In genomic region chr10:118763202-118763988, GRCh38 we compare ENCODE assay signal across 15 cellular contexts. TPM values are rescaled to one million over a fixed set of nuclear protein-coding genes. Genes with fewer than 3 reads are reported as not detected.
A peak's percentile ranks its signal among the peaks of the same experiment; 100 is the strongest.
DNase-seq lines count a peak whose midpoint lies in the region; ATAC-seq lines count a peak whose summit lies in the region.
"Had no signal": no experiment of that assay in that cellular context is flagged by ENCODE, and none has a peak within 500 bp of the region (broad histone marks: within the 10 kb centered on the region; RNA-seq: fewer than 3 reads in every experiment).

No MANE protein-coding gene starts in this region.

- no peaks in the 10 kb centered on the region for H3K36me3 ChIP-seq in H7 (replicated peaks; ENCODE audit: control insufficient read depth, insufficient read depth, low read length)
- H3K36me3 ChIP-seq: breast epithelium, HAP-1 had no signal

- no peaks in the 10 kb centered on the region for H3K27me3 ChIP-seq in H7 (ENCODE audit: control insufficient read depth, insufficient read depth, low read length)
- H3K27me3 ChIP-seq: breast epithelium had no signal

- ATAC-seq in GM21529 (IDR thresholded peaks at IDR 0.05; ENCODE audit: unreplicated experiment) (no peak), HG03108 (IDR thresholded peaks at IDR 0.05; ENCODE audit: unreplicated experiment) (no peak)

- DNase-seq in DMS153 treated with DMSO at 0.1 percent for 48 hours (lab: John Stamatoyannopoulos, UW; ENCODE audit: unreplicated experiment) (peak; percentile 49), NCI-H187 treated with DMSO at 0.1 percent for 48 hours (lab: John Stamatoyannopoulos, UW) (peak; percentile 45), NCI-H748 treated with DMSO at 0.1 percent for 48 hours (lab: John Stamatoyannopoulos, UW) (peak; percentile 15), kidney tubule cell (ENCODE audit: low spot score) (peak; percentile 84), H4 (ENCODE audit: low spot score) (no peak), H7 (no peak)
- DNase-seq: activated CD4-positive, alpha-beta T cell treated with anti-CD3 and anti-CD28 coated beads, Interleukin-2, amount 10 ng/mL, durations not matched to agents 7 days and 5 days; foreskin melanocyte; mesenchymal stem cell; stimulated activated CD4-positive, alpha-beta T cell treated with anti-CD3 and anti-CD28 coated beads, Interleukin-4, amount 100 ng/mL, for 24 hours; T1000 had no signal

- H3K4me3 ChIP-seq in H7 (ENCODE audit: insufficient read depth, low read depth, low read length), result no peak overlapping the region
- H3K4me3 ChIP-seq: breast epithelium, HAP-1 had no signal

RNA-seq across cellular contexts. Expression of gene CACUL1, which starts 8.6 kb away (rescaled TPM):
- total RNA-seq in H4 (2014; rRNA removed; shearing (Covaris generic)), result 15.6 and 16.3 TPM in 2 replicates
- 19.7 and 31.0 TPM in 2 replicates for total RNA-seq in H7 (2014; rRNA removed; shearing (Covaris generic))

Comparison
In these comparisons a context has a peak if more than half of its experiments do, and no peak if none do; other contexts are left out.
1. DNase-seq: peak in DMS153 treated with DMSO at 0.1 percent for 48 hours (single experiment), NCI-H187 treated with DMSO at 0.1 percent for 48 hours (single experiment), NCI-H748 treated with DMSO at 0.1 percent for 48 hours (single experiment) and kidney tubule cell (single experiment); none in H4 (single experiment) and H7 (single experiment).